In the genomic region with DNA sequence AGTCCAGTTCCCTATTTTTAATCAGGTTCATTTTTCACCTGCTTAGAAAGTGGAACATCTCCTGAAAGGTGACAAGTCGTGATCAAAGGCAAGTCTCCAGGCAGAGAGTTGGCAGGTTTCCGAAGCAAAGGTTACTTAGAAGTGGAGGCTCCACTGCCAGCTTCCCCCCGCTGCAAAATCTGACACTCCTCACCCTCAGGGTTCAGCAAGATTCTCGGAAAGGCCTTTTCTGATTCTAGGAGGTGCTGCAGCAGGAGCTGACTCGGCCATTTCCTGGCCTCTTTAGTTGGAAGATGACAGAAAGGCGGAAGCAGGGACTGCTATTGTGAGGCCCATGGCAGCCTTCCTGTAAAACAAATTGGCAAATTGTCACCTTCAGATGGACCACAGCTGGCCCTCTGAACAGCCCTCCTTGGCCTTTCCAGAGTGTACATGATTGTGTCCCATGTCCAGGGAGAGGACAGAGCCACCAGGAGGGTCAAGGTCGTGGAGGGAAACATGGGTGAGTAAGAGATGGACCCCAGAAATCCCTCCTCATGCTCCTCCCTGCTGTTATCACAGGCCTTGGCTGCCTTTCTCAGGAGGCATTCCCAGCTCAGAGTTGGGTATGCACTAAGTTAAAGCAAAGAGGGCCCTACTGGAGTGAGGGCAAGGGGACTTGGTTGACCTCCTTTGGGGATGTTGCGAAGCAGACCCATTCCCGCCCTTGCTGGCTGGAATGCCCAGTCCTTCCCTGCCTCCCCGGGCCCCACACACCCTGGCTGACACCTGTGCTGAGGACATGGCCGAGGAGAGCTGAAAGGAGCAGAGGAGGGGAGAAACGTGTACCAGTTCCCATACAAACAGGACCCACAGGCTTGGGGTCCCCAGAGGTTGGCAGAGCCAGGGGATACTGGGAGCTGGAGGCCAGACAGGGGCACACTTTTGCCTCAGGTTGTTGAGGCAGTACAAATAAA, we compare ENCODE assay signal across 8 cellular contexts.
A peak's percentile ranks its signal among the peaks of the same experiment; 100 is the strongest.
DNase-seq lines count a peak whose midpoint lies in the region; ATAC-seq lines count a peak whose summit lies in the region.

No MANE protein-coding gene starts in this region.

- peaks cover 41 to 85% (median 82%) of the 10 kb centered on the region in 4 donors for H3K4me1 Mint-ChIP-seq in naive thymus-derived CD8-positive, alpha-beta T cell

- POLR2A ChIA-PET in naive thymus-derived CD8-positive, alpha-beta T cell (lab: Charles Lee) = interaction anchor here (0.6 to 8.6 kb wide), 16 partner anchors 8 to 239 kb away, joined by 3 to 217 read pairs (median 8); a partner anchor contains a TSS

- H3K36me3 ChIP-seq in duodenal mucosa (ENCODE audit: control insufficient read depth in 1 of 2, insufficient read depth in 2 of 2, low read length in 2 of 2) (no peaks in the 10 kb centered on the region), thymus (ENCODE audit: control insufficient read depth, insufficient read depth) (no peaks in the 10 kb centered on the region)

- H3K36me3 Mint-ChIP-seq in naive thymus-derived CD8-positive, alpha-beta T cell = no peaks in the 10 kb centered on the region

- H3K27me3 ChIP-seq in duodenal mucosa (ENCODE audit: control insufficient read depth in 1 of 2, insufficient read depth in 2 of 2, low read length in 2 of 2) = no peaks in the 10 kb centered on the region
- no peaks in the 10 kb centered on the region for H3K27me3 ChIP-seq in thymus (ENCODE audit: control insufficient read depth, insufficient read depth)

- H3K9ac ChIP-seq in duodenal mucosa (ENCODE audit: low read depth in 1 of 2, low read length in 2 of 2) = peak overlapping the region; percentile 67 to 68

- peak overlapping the region; percentile 93 to 100 (median 98) for H3K27ac Mint-ChIP-seq in naive thymus-derived CD8-positive, alpha-beta T cell

- peak; percentile 9 to 23 for ATAC-seq in naive thymus-derived CD8-positive, alpha-beta T cell

- H3K4me1 ChIP-seq in duodenal mucosa (ENCODE audit: control insufficient read depth in 1 of 2, insufficient read depth in 2 of 2, low read length in 2 of 2) = peaks cover 64 to 73% of the 10 kb centered on the region in 2 donors
- H3K4me1 ChIP-seq in thymus (ENCODE audit: control insufficient read depth, insufficient read depth, low read length) = peaks cover 44% of the 10 kb centered on the region

- peaks cover 0 to 3% (median 0%) of the 10 kb centered on the region in 5 donors for H3K27me3 Mint-ChIP-seq in naive thymus-derived CD8-positive, alpha-beta T cell

- no peaks in the 10 kb centered on the region for H3K9me3 Mint-ChIP-seq in naive thymus-derived CD8-positive, alpha-beta T cell

- peak overlapping the region; percentile 52 to 89 (median 85) for H3K4me3 Mint-ChIP-seq in naive thymus-derived CD8-positive, alpha-beta T cell

- H3K27ac ChIP-seq in duodenal mucosa (ENCODE audit: low read depth, low read length) = peak overlapping the region; percentile 93
- peak overlapping the region; percentile 93 for H3K27ac ChIP-seq in thymus (ENCODE audit: low read depth)

- H3K4me3 ChIP-seq in duodenal mucosa (ENCODE audit: low read depth in 1 of 2, low read length in 2 of 2) (peak overlapping the region; percentile 13 to 50), thymus (ENCODE audit: low read length) (no peak overlapping the region)

- WGBS in thymus = 48% methylated on average over 12 of the region's 12 CpGs

- DNase-seq in NCI-H82 (lab: John Stamatoyannopoulos, UW) (peak; percentile 53), NCI-H82 treated with DMSO at 0.1 percent for 48 hours (lab: John Stamatoyannopoulos, UW; ENCODE audit: unreplicated experiment) (no peak), NAMALWA (ENCODE audit: low spot score) (no peak), HuH-7.5 (ENCODE audit: low spot score) (no peak)
- DNase-seq in activated CD4-positive, alpha-beta T cell treated with anti-CD3 and anti-CD28 coated beads for 48 hours = peak; percentile 73
- DNase-seq in naive thymus-derived CD8-positive, alpha-beta T cell = peak in 8 of 10 donors; percentile 51 to 76 (median 59)

- H3K9me3 ChIP-seq in duodenal mucosa (ENCODE audit: control insufficient read depth in 1 of 2, low read length in 2 of 2) (no peaks in the 10 kb centered on the region), thymus (ENCODE audit: control insufficient read depth) (no peaks in the 10 kb centered on the region)

Comparison
In these comparisons a context has a peak if more than half of its experiments do, and no peak if none do; other contexts are left out.
1. DNase-seq: peak in NCI-H82 (single experiment), activated CD4-positive, alpha-beta T cell treated with anti-CD3 and anti-CD28 coated beads for 48 hours (single experiment) and naive thymus-derived CD8-positive, alpha-beta T cell (8 of 10); none in NCI-H82 treated with DMSO at 0.1 percent for 48 hours (single experiment), NAMALWA (single experiment) and HuH-7.5 (single experiment).